Comparison of ENCODE assay signal across 31 cellular contexts in genomic region chr1:31189696-31190674, GRCh38. TPM values are rescaled to one million over a fixed set of nuclear protein-coding genes. Genes with fewer than 3 reads are reported as not detected.
"Had no signal": no experiment of that assay in that cellular context is flagged by ENCODE, and none has a peak within 500 bp of the region (broad histone marks: within the 10 kb centered on the region; RNA-seq: fewer than 3 reads in every experiment).

No MANE protein-coding gene starts in this region.

- H3K9me3 Mint-ChIP-seq: activated CD4-positive, alpha-beta memory T cell treated with anti-CD3 and anti-CD28 coated beads, Interleukin-2, amount 10 ng/mL, durations not matched to agents 7 days and 5 days; activated CD4-positive, alpha-beta T cell treated with anti-CD3 and anti-CD28 coated beads, Interleukin-2, amount 10 ng/mL, durations not matched to agents 7 days and 5 days; activated naive CD4-positive, alpha-beta T cell treated with anti-CD3 and anti-CD28 coated beads, Interleukin-2, amount 50 U/mL, for 24 hours; activated naive CD8-positive, alpha-beta T cell treated with anti-CD3 and anti-CD28 coated beads, Interleukin-2, amount 50 U/mL, for 24 hours; activated T-cell treated with anti-CD3 and anti-CD28 coated beads, Interleukin-2, amount 50 U/mL, for 4 hours; activated T-helper 2 cell treated with anti-CD3 and anti-CD28 coated beads, Interferon-gamma antibody, Interleukin-2, Interleukin-4, amounts not matched to agents 10 μg/mL and 5 μg/mL and 100 μg/mL, durations not matched to agents 14 hours and 24 hours and 36 hours; naive thymus-derived CD8-positive, alpha-beta T cell had no signal

- H3K9me3 ChIP-seq: breast epithelium, heart right ventricle, left lung, lower lobe of right lung, neutrophil, thoracic aorta had no signal

- DNase-seq: activated CD4-positive, alpha-beta memory T cell treated with anti-CD3 and anti-CD28 coated beads, Interleukin-2, amount 10 ng/mL, durations not matched to agents 7 days and 5 days; activated CD4-positive, alpha-beta T cell treated with anti-CD3 and anti-CD28 coated beads for 1 hour; activated CD4-positive, alpha-beta T cell treated with anti-CD3 and anti-CD28 coated beads, Interleukin-2, amount 10 ng/mL, durations not matched to agents 7 days and 5 days; activated CD8-positive, alpha-beta memory T cell treated with anti-CD3 and anti-CD28 coated beads, Interleukin-2, amount 50 U/mL, for 48 hours; activated naive CD8-positive, alpha-beta T cell treated with anti-CD3 and anti-CD28 coated beads, Interleukin-2, amount 50 U/mL, for 24 hours; activated T-cell treated with anti-CD3 and anti-CD28 coated beads, Interleukin-2, amount 50 U/mL, for 4 hours; amygdala; central memory CD4-positive, alpha-beta T cell; foreskin keratinocyte; heart right ventricle; left lung; lower lobe of right lung; mesenchymal stem cell; naive thymus-derived CD8-positive, alpha-beta T cell; stimulated activated CD4-positive, alpha-beta T cell treated with anti-CD3 and anti-CD28 coated beads, Interleukin-12 subunit alpha, Interleukin-12 subunit beta, amount 100 ng/mL, for 4 hours; stimulated activated CD4-positive, alpha-beta T cell treated with anti-CD3 and anti-CD28 coated beads, Interleukin-4, amount 100 ng/mL, for 1 hour; stimulated activated naive CD8-positive, alpha-beta T cell treated with anti-CD3 and anti-CD28 coated beads, Interleukin-15, Interleukin-2, amounts not matched to agents 100 U/mL and 50 U/mL, for 24 hours; T-helper 17 cell; trophoblast cell had no signal

- H3K4me1 Mint-ChIP-seq: activated CD4-positive, alpha-beta memory T cell treated with anti-CD3 and anti-CD28 coated beads, Interleukin-2, amount 10 ng/mL, durations not matched to agents 7 days and 5 days; activated CD4-positive, alpha-beta T cell treated with anti-CD3 and anti-CD28 coated beads, Interleukin-2, amount 10 ng/mL, durations not matched to agents 7 days and 5 days; activated naive CD4-positive, alpha-beta T cell treated with anti-CD3 and anti-CD28 coated beads, Interleukin-2, amount 50 U/mL, for 24 hours; activated naive CD8-positive, alpha-beta T cell treated with anti-CD3 and anti-CD28 coated beads, Interleukin-2, amount 50 U/mL, for 24 hours; naive thymus-derived CD8-positive, alpha-beta T cell had no signal

- H3K4me1 ChIP-seq: breast epithelium, foreskin keratinocyte, heart right ventricle, left lung, lower lobe of right lung had no signal

- H3K36me3 ChIP-seq: breast epithelium, heart right ventricle, left lung, lower lobe of right lung, neutrophil, thoracic aorta had no signal

- H3K4me3 Mint-ChIP-seq: activated CD4-positive, alpha-beta memory T cell treated with anti-CD3 and anti-CD28 coated beads, Interleukin-2, amount 10 ng/mL, durations not matched to agents 7 days and 5 days; activated CD4-positive, alpha-beta T cell treated with anti-CD3 and anti-CD28 coated beads, Interleukin-2, amount 10 ng/mL, durations not matched to agents 7 days and 5 days; activated naive CD4-positive, alpha-beta T cell treated with anti-CD3 and anti-CD28 coated beads, Interleukin-2, amount 50 U/mL, for 24 hours; activated naive CD8-positive, alpha-beta T cell treated with anti-CD3 and anti-CD28 coated beads, Interleukin-2, amount 50 U/mL, for 24 hours; activated T-cell treated with anti-CD3 and anti-CD28 coated beads, Interleukin-2, amount 50 U/mL, for 4 hours; naive thymus-derived CD8-positive, alpha-beta T cell; T-helper 17 cell had no signal

- H3K4me3 ChIP-seq: breast epithelium, coronary artery, heart right ventricle, left lung, lower lobe of right lung, skin epidermis, thoracic aorta had no signal

- ATAC-seq: activated naive CD8-positive, alpha-beta T cell treated with anti-CD3 and anti-CD28 coated beads, Interleukin-2, amount 50 U/mL, for 24 hours; activated T-cell treated with anti-CD3 and anti-CD28 coated beads, Interleukin-2, amount 50 U/mL, for 4 hours; foreskin keratinocyte; heart right ventricle; left lung; lower lobe of right lung; naive thymus-derived CD8-positive, alpha-beta T cell; sciatic nerve; stimulated activated naive CD8-positive, alpha-beta T cell treated with anti-CD3 and anti-CD28 coated beads, Interleukin-15, Interleukin-2, amounts not matched to agents 100 U/mL and 50 U/mL, for 24 hours; T-helper 17 cell had no signal

- H3K27ac ChIP-seq: breast epithelium, coronary artery, foreskin keratinocyte, heart right ventricle, left lung, lower lobe of right lung, neutrophil, skin epidermis, thoracic aorta had no signal

- H3K27ac Mint-ChIP-seq: activated CD4-positive, alpha-beta memory T cell treated with anti-CD3 and anti-CD28 coated beads, Interleukin-2, amount 10 ng/mL, durations not matched to agents 7 days and 5 days; activated CD4-positive, alpha-beta T cell treated with anti-CD3 and anti-CD28 coated beads, Interleukin-2, amount 10 ng/mL, durations not matched to agents 7 days and 5 days; activated naive CD8-positive, alpha-beta T cell treated with anti-CD3 and anti-CD28 coated beads, Interleukin-2, amount 50 U/mL, for 24 hours; activated T-helper 2 cell treated with anti-CD3 and anti-CD28 coated beads, Interferon-gamma antibody, Interleukin-2, Interleukin-4, amounts not matched to agents 10 μg/mL and 5 μg/mL and 100 μg/mL, durations not matched to agents 14 hours and 24 hours and 36 hours; naive thymus-derived CD8-positive, alpha-beta T cell; progenitor cell of endocrine pancreas; T-helper 17 cell had no signal

- FAIRE-seq: endothelial cell of umbilical vein, urothelium cell line had no signal

- H3K27me3 Mint-ChIP-seq: progenitor cell of endocrine pancreas had no signal

RNA-seq across cellular contexts. Expression of gene NKAIN1, which starts 49.7 kb away (rescaled TPM):
- total RNA-seq: activated CD4-positive, alpha-beta memory T cell treated with anti-CD3 and anti-CD28 coated beads, Interleukin-2, amount 10 ng/mL, durations not matched to agents 7 days and 5 days; activated T-helper 2 cell treated with anti-CD3 and anti-CD28 coated beads, Interferon-gamma antibody, Interleukin-2, Interleukin-4, amounts not matched to agents 10 μg/mL and 5 μg/mL and 100 μg/mL, durations not matched to agents 14 hours and 24 hours and 36 hours; foreskin keratinocyte; left lung; lower lobe of right lung; naive thymus-derived CD8-positive, alpha-beta T cell; subcutaneous adipose tissue; T-helper 17 cell; thoracic aorta had no signal
- polyA plus RNA-seq: foreskin keratinocyte; naive thymus-derived CD8-positive, alpha-beta T cell had no signal
